ENCODE assay signal across 26 cellular contexts in genomic region chr1:34777519-34778321, GRCh38. TPM values are rescaled to one million over a fixed set of nuclear protein-coding genes. Genes with fewer than 3 reads are reported as not detected.
A peak's percentile ranks its signal among the peaks of the same experiment; 100 is the strongest.
DNase-seq lines count a peak whose midpoint lies in the region; ATAC-seq, FAIRE-seq and TF ChIP-seq lines count a peak whose summit lies in the region.
"Had no signal": no experiment of that assay in that cellular context is flagged by ENCODE, and none has a peak within 500 bp of the region (broad histone marks: within the 10 kb centered on the region; RNA-seq: fewer than 3 reads in every experiment).

No MANE protein-coding gene starts in this region.

- H3K79me2 ChIP-seq in HepG2 (ENCODE audit: insufficient read depth, low read length) = no peaks in the 10 kb centered on the region

- H3K4me1 ChIP-seq in HepG2 (ENCODE audit: insufficient read depth, low read length) = no peaks in the 10 kb centered on the region
- peaks cover 0 to 17% (median 4%) of the 10 kb centered on the region in 4 donors for H3K4me1 ChIP-seq in right lobe of liver
- H3K4me1 ChIP-seq in neuronal stem cell (ENCODE audit: control insufficient read depth in 2 of 2, insufficient read depth in 1 of 2, low read depth in 1 of 2, low read length in 2 of 2) = peaks cover 0 to 5% of the 10 kb centered on the region in 2 donors
- no peaks in the 10 kb centered on the region for H3K4me1 ChIP-seq in A673 (ENCODE audit: insufficient read depth, low read length, poor library complexity, severe bottlenecking)
- H3K4me1 ChIP-seq: BE2C had no signal

- no peaks in the 10 kb centered on the region for H4K20me1 ChIP-seq in HepG2 (ENCODE audit: insufficient read depth, low read length)

- no peak for DNase-seq in HepG2 (ENCODE audit: low spot score)
- DNase-seq in right lobe of liver = no peak
- DNase-seq in bronchial epithelial cell (ENCODE audit: low read depth) = no peak
- no peak for DNase-seq in neuronal stem cell (ENCODE audit: low spot score)
- no peak for DNase-seq in glomerular visceral epithelial cell (ENCODE audit: extremely low spot score)
- DNase-seq in activated T-cell treated with anti-CD3 and anti-CD28 coated beads for 4 hours = no peak
- no peak for DNase-seq in A673 (ENCODE audit: low spot score)
- DNase-seq: BE2C; CD4-positive, alpha-beta T cell; DMS153; GF-D8; Karpas-422; MG63; NCI-H1092; NCI-H1436 treated with DMSO at 0.1 percent for 48 hours; NCI-H2029; NCI-H2171; NCI-H526 had no signal

- no peak overlapping the region for H3K14ac ChIP-seq in neuronal stem cell (ENCODE audit: low read length)

- H3K27ac ChIP-seq in HepG2 (ENCODE audit: extremely low read length, insufficient read depth, low read length) (no peak overlapping the region), right lobe of liver (no peak overlapping the region), neuronal stem cell (replicated peaks; ENCODE audit: low read length) (no peak overlapping the region), A673 (ENCODE audit: low read depth, low read length, poor library complexity, severe bottlenecking) (no peak overlapping the region)
- H3K27ac ChIP-seq: HL-60, SJSA1 had no signal

- H2AFZ ChIP-seq in HepG2 (ENCODE audit: low read length) (no peak overlapping the region), neuronal stem cell (ENCODE audit: low read length) (no peak overlapping the region)

- BruUV-seq in HepG2 (replicated peaks; lab: Mats Ljungman, UMichigan) = no TSS peak
- no TSS peak for BruUV-seq in A673 (replicated peaks; lab: Mats Ljungman, UMichigan)

- H2BK15ac ChIP-seq in neuronal stem cell (ENCODE audit: low read length) = no peak overlapping the region

- no peak overlapping the region for H3K4me2 ChIP-seq in HepG2 (ENCODE audit: low read depth, low read length)
- no peak overlapping the region for H3K4me2 ChIP-seq in neuronal stem cell (ENCODE audit: insufficient read depth, low read length, poor library complexity, severe bottlenecking)

- H4K8ac ChIP-seq in neuronal stem cell (ENCODE audit: low read depth, low read length) = peak overlapping the region; percentile 54

- H3K4ac ChIP-seq in neuronal stem cell (ENCODE audit: low read length) = no peak overlapping the region

- H3K79me1 ChIP-seq in neuronal stem cell (ENCODE audit: low read depth, low read length) = no peaks in the 10 kb centered on the region

- CTCF ChIA-PET in HepG2 (lab: Yijun Ruan, JAX; ENCODE audit: low intra/inter-chr PET ratio, low total read pairs) = no interaction called here
- CTCF ChIA-PET in A673 (lab: Charles Lee) = no interaction called here

- no peak overlapping the region for H4K91ac ChIP-seq in neuronal stem cell (ENCODE audit: low read depth, low read length, poor library complexity)

- no peak for TF ChIP-seq EP300 in HepG2 (IDR thresholded peaks at IDR 0.05; ENCODE audit: low read depth in 2 of 2, low read length in 2 of 2)
- no peak for TF ChIP-seq EP300 in HepG2 (CRISPR knock-in tag; IDR thresholded peaks at IDR 0.05; ENCODE audit: borderline replicate concordance)

- TF ChIP-seq RAD21 in HepG2 (CRISPR knock-in tag; IDR thresholded peaks at IDR 0.05) = no peak

- no peak overlapping the region for H2BK12ac ChIP-seq in neuronal stem cell (ENCODE audit: low read length)

- no peak overlapping the region for H3K18ac ChIP-seq in neuronal stem cell (ENCODE audit: low read length)

- peak overlapping the region; percentile 5 for H3K23ac ChIP-seq in neuronal stem cell (ENCODE audit: low read depth, low read length, poor library complexity)

- H3K36me3 ChIP-seq in HepG2 (replicated peaks in 1 of 2; ENCODE audit: control insufficient read depth in 1 of 2, insufficient read depth in 2 of 2, low read length in 2 of 2) (no peaks in the 10 kb centered on the region), right lobe of liver (no peaks in the 10 kb centered on the region), bronchial epithelial cell (ENCODE audit: control insufficient read depth, insufficient read depth, low read length) (no peaks in the 10 kb centered on the region), neuronal stem cell (replicated peaks in 1 of 2; ENCODE audit: control insufficient read depth in 2 of 2, insufficient read depth in 2 of 2, low read length in 2 of 2) (no peaks in the 10 kb centered on the region), A673 (ENCODE audit: insufficient read depth, low read length, poor library complexity, severe bottlenecking) (no peaks in the 10 kb centered on the region)
- H3K36me3 ChIP-seq: BE2C, MG63, SJSA1 had no signal

- WGBS in HepG2 (ENCODE audit: low lambda C conversion rate) = 14% methylated on average over 10 of the region's 10 CpGs
- WGBS in right lobe of liver (ENCODE audit: insufficient coverage, low coverage, low lambda C conversion rate, missing lambda C conversion rate) = 50% methylated on average over 10 of the region's 10 CpGs
- WGBS in neuronal stem cell (ENCODE audit: extremely low coverage in 2 of 2, insufficient read length in 2 of 2, insufficient replicate concordance in 1 of 2), 2 donors = 100% methylated on average over 2 of the region's 10 CpGs; no CpG with 5 or more reads in 1 of the 2 donors

- TF ChIP-seq POLR2A in HepG2 (IDR thresholded peaks at IDR 0.05; ENCODE audit: insufficient read depth in 1 of 2, low read depth in 2 of 2, low read length in 2 of 2) (no peak), right lobe of liver (IDR thresholded peaks at IDR 0.05) (no peak)

- H3K9ac ChIP-seq in HepG2 (ENCODE audit: insufficient read depth, low read depth, low read length) (no peak overlapping the region), neuronal stem cell (ENCODE audit: low read depth, low read length, poor library complexity) (no peak overlapping the region)

- H3K9me3 ChIP-seq in HepG2 (ENCODE audit: low read length) (no peaks in the 10 kb centered on the region), right lobe of liver (no peaks in the 10 kb centered on the region), neuronal stem cell (replicated peaks in 1 of 2; ENCODE audit: control insufficient read depth in 2 of 2, insufficient read depth in 1 of 2, low read depth in 1 of 2, low read length in 2 of 2) (no peaks in the 10 kb centered on the region), A673 (ENCODE audit: low read depth, low read length, poor library complexity, severe bottlenecking) (no peaks in the 10 kb centered on the region)
- H3K9me3 ChIP-seq: BE2C, MG63, SJSA1 had no signal

- no peak overlapping the region for H2AK5ac ChIP-seq in neuronal stem cell (ENCODE audit: low read depth, low read length)

- POLR2A ChIA-PET in HepG2 (lab: Yijun Ruan, JAX) (no interaction called here), A673 (lab: Charles Lee; ENCODE audit: low non-redundant PET) (no interaction called here)

- ATAC-seq in HepG2 (no peak), right lobe of liver (no peak), GM18517 (IDR thresholded peaks at IDR 0.05; ENCODE audit: unreplicated experiment) (no peak)

- peaks cover 10 to 42% of the 10 kb centered on the region in 2 experiments; a peak in 4 of 5 replicates for H3K27me3 ChIP-seq in HepG2 (ENCODE audit: control insufficient read depth in 1 of 2, insufficient read depth in 2 of 2, low read length in 2 of 2)
- no peaks in the 10 kb centered on the region for H3K27me3 ChIP-seq in right lobe of liver
- no peaks in the 10 kb centered on the region for H3K27me3 ChIP-seq in bronchial epithelial cell (ENCODE audit: control insufficient read depth, insufficient read depth, low read length)
- peaks cover 11 to 79% (median 32%) of the 10 kb centered on the region in 3 experiments for H3K27me3 ChIP-seq in neuronal stem cell (ENCODE audit: control insufficient read depth in 3 of 3, insufficient read depth in 3 of 3, low read depth in 1 of 3, low read length in 3 of 3)
- H3K27me3 ChIP-seq in A673 (replicated peaks; ENCODE audit: insufficient read depth, low read depth, low read length, poor library complexity) = peaks cover 37% of the 10 kb centered on the region

- intact Hi-C loops in HepG2 (cut with micrococcal nuclease; ENCODE audit: unreplicated experiment) = no loop called here
- intact Hi-C loops in right lobe of liver (cut with DNase I) = no loop called here
- intact Hi-C loops in A673 (cut with micrococcal nuclease; ENCODE audit: unreplicated experiment) = no loop called here

- H3K4me3 ChIP-seq in HepG2 (replicated peaks in 1 of 3; ENCODE audit: insufficient read depth in 1 of 3, low read depth in 2 of 3, low read length in 3 of 3) (no peak overlapping the region), right lobe of liver (no peak overlapping the region), bronchial epithelial cell (ENCODE audit: low read depth, low read length) (no peak overlapping the region), neuronal stem cell (ENCODE audit: low read length in 2 of 2) (peak overlapping the region in 1 of 2 donors; percentile 43), A673 (ENCODE audit: low read depth, low read length, poor library complexity, severe bottlenecking) (no peak overlapping the region)
- H3K4me3 ChIP-seq: MG63, SJSA1 had no signal

- in situ Hi-C loops in HepG2 (cut with HindIII; ENCODE audit: extremely low pct_ligation_motif_present, low pct_unique_long_range_greater_than_20kb) = no loop called here

- no peak for TF ChIP-seq CTCF in HepG2 (CRISPR knock-in tag; IDR thresholded peaks at IDR 0.05)
- no peak for TF ChIP-seq CTCF in right lobe of liver (IDR thresholded peaks at IDR 0.05)
- no peak for TF ChIP-seq CTCF in bronchial epithelial cell (IDR thresholded peaks at IDR 0.05; ENCODE audit: insufficient read depth, low read length, severe bottlenecking)
- TF ChIP-seq CTCF in A673 (conservative IDR thresholded peaks at IDR 0.05; ENCODE audit: low read depth, low read length) = no peak

- H2BK5ac ChIP-seq in neuronal stem cell (ENCODE audit: low read length) = no peak overlapping the region

- H2BK120ac ChIP-seq in neuronal stem cell (ENCODE audit: low read depth, low read length) = no peak overlapping the region

- no peak for FAIRE-seq in HepG2 (lab: Jason Lieb, UNC)
- FAIRE-seq in bronchial epithelial cell (lab: Jason Lieb, UNC) = peak; percentile 95

RNA-seq across cellular contexts. Expression of gene GJB3, which starts 3.3 kb away (rescaled TPM):
- total RNA-seq in HepG2 (2016; rRNA removed; fragmentation: Illumina TruSeq; extraction: Trizol) (not detected in 2 replicates), right lobe of liver (1 to 10 TPM in 1 of 6 experiments, under 1 TPM in 5; 0.12 to 1.3 (median 0.23) TPM), bronchial epithelial cell (136 and 159 TPM in 2 replicates), A673 (2021) (not detected in 2 replicates)
- not detected in 2 replicates for total RNA-seq in HepG2 (2016; cell fraction: cytosol; rRNA removed; fragmentation: Illumina TruSeq; extraction: Trizol; ENCODE audit: low read depth)
- not detected in 2 replicates for total RNA-seq in HepG2 (2016; cell fraction: insoluble cytoplasmic fraction; rRNA removed; fragmentation: Illumina TruSeq; extraction: Trizol)
- not detected in 2 replicates for total RNA-seq in HepG2 (2016; cell fraction: membrane; rRNA removed; fragmentation: Illumina TruSeq; extraction: Trizol)
- total RNA-seq in HepG2 (2016; cell fraction: nucleus; rRNA removed; fragmentation: Illumina TruSeq; extraction: Trizol) = not detected in 2 replicates
- not detected in 2 replicates for polyA plus RNA-seq in HepG2 (2011; rRNA removed)
- not detected in 2 replicates for polyA plus RNA-seq in HepG2 (2011; cell fraction: cytosol; rRNA removed)
- polyA plus RNA-seq in HepG2 (2011; cell fraction: nucleus; rRNA removed) = not detected in 2 replicates
- polyA plus RNA-seq in HepG2 (2012) = not detected in 2 replicates
- polyA plus RNA-seq in HepG2 (2016; cell fraction: cytosol; fragmentation: Illumina TruSeq; extraction: Trizol; ENCODE audit: low read depth) = not detected in 2 replicates
- polyA plus RNA-seq in HepG2 (2016; cell fraction: insoluble cytoplasmic fraction; fragmentation: Illumina TruSeq; extraction: Trizol; ENCODE audit: low read depth) = not detected in 2 replicates
- not detected in 2 replicates for polyA plus RNA-seq in HepG2 (2016; cell fraction: membrane; fragmentation: Illumina TruSeq; extraction: Trizol; ENCODE audit: low read depth)
- not detected in 2 replicates for polyA plus RNA-seq in HepG2 (2016; cell fraction: nucleus; fragmentation: Illumina TruSeq; extraction: Trizol; ENCODE audit: insufficient read depth, low read depth)
- 32.8 TPM in 1 of 2 replicates, not detected in the other for polyA minus RNA-seq in HepG2 (2011; rRNA and poly(A)+ RNA removed; ENCODE audit: low replicate concordance)
- not detected in 2 replicates for polyA minus RNA-seq in HepG2 (2011; cell fraction: cytosol; rRNA and poly(A)+ RNA removed)
- polyA minus RNA-seq in HepG2 (2011; cell fraction: nucleus; rRNA and poly(A)+ RNA removed) = not detected in 2 replicates
- polyA plus RNA-seq in neuronal stem cell (2013, experiment 1 of 2) = not detected
- polyA plus RNA-seq in neuronal stem cell (2013, experiment 2 of 2) = not detected
- total RNA-seq: CD4-positive, alpha-beta T cell; Daoy; H4; HT1080; SJSA1 had no signal
- polyA plus RNA-seq: IgD-negative memory B cell had no signal

RNA-seq across cellular contexts. Expression of gene GJA4, which starts 15.1 kb away (rescaled TPM):
- not detected in 2 replicates for total RNA-seq in HepG2 (2016; rRNA removed; fragmentation: Illumina TruSeq; extraction: Trizol)
- not detected in 2 replicates for total RNA-seq in HepG2 (2016; cell fraction: cytosol; rRNA removed; fragmentation: Illumina TruSeq; extraction: Trizol; ENCODE audit: low read depth)
- not detected in 2 replicates for total RNA-seq in HepG2 (2016; cell fraction: insoluble cytoplasmic fraction; rRNA removed; fragmentation: Illumina TruSeq; extraction: Trizol)
- not detected in 2 replicates for total RNA-seq in HepG2 (2016; cell fraction: membrane; rRNA removed; fragmentation: Illumina TruSeq; extraction: Trizol)
- not detected in 2 replicates for total RNA-seq in HepG2 (2016; cell fraction: nucleus; rRNA removed; fragmentation: Illumina TruSeq; extraction: Trizol)
- not detected in 2 replicates for polyA plus RNA-seq in HepG2 (2011; rRNA removed)
- not detected in 2 replicates for polyA plus RNA-seq in HepG2 (2011; cell fraction: cytosol; rRNA removed)
- 0.12 TPM in 1 of 2 replicates, not detected in the other for polyA plus RNA-seq in HepG2 (2011; cell fraction: nucleus; rRNA removed)
- not detected in 2 replicates for polyA plus RNA-seq in HepG2 (2012)
- polyA plus RNA-seq in HepG2 (2016; cell fraction: cytosol; fragmentation: Illumina TruSeq; extraction: Trizol; ENCODE audit: low read depth) = not detected in 2 replicates
- polyA plus RNA-seq in HepG2 (2016; cell fraction: insoluble cytoplasmic fraction; fragmentation: Illumina TruSeq; extraction: Trizol; ENCODE audit: low read depth) = not detected in 2 replicates
- polyA plus RNA-seq in HepG2 (2016; cell fraction: membrane; fragmentation: Illumina TruSeq; extraction: Trizol; ENCODE audit: low read depth) = not detected in 2 replicates
- not detected in 2 replicates for polyA plus RNA-seq in HepG2 (2016; cell fraction: nucleus; fragmentation: Illumina TruSeq; extraction: Trizol; ENCODE audit: insufficient read depth, low read depth)
- 0.14 TPM in 1 of 2 replicates, not detected in the other for polyA minus RNA-seq in HepG2 (2011; rRNA and poly(A)+ RNA removed; ENCODE audit: low replicate concordance)
- not detected in 2 replicates for polyA minus RNA-seq in HepG2 (2011; cell fraction: cytosol; rRNA and poly(A)+ RNA removed)
- polyA minus RNA-seq in HepG2 (2011; cell fraction: nucleus; rRNA and poly(A)+ RNA removed) = not detected in 2 replicates
- total RNA-seq in right lobe of liver = 10 to 100 TPM in 2 of 6 experiments, 1 to 10 TPM in 4; 4.3 to 21.8 (median 7.6) TPM
- total RNA-seq in bronchial epithelial cell = not detected in 2 replicates
- polyA plus RNA-seq in neuronal stem cell (2013, experiment 1 of 2) = 0.01 TPM
- polyA plus RNA-seq in neuronal stem cell (2013, experiment 2 of 2) = not detected
- total RNA-seq in A673 (2021) = not detected in 2 replicates
- total RNA-seq: A172; CD4-positive, alpha-beta T cell; Daoy; H4; HT1080; SJSA1 had no signal
- polyA plus RNA-seq: IgD-negative memory B cell had no signal

RNA-seq across cellular contexts. Expression of gene GJB4, which starts 18.2 kb away (rescaled TPM):
- not detected in 2 replicates for total RNA-seq in HepG2 (2016; rRNA removed; fragmentation: Illumina TruSeq; extraction: Trizol)
- total RNA-seq in HepG2 (2016; cell fraction: cytosol; rRNA removed; fragmentation: Illumina TruSeq; extraction: Trizol; ENCODE audit: low read depth) = not detected in 2 replicates
- not detected in 2 replicates for total RNA-seq in HepG2 (2016; cell fraction: insoluble cytoplasmic fraction; rRNA removed; fragmentation: Illumina TruSeq; extraction: Trizol)
- total RNA-seq in HepG2 (2016; cell fraction: membrane; rRNA removed; fragmentation: Illumina TruSeq; extraction: Trizol) = not detected in 2 replicates
- total RNA-seq in HepG2 (2016; cell fraction: nucleus; rRNA removed; fragmentation: Illumina TruSeq; extraction: Trizol) = not detected in 2 replicates
- polyA plus RNA-seq in HepG2 (2011; rRNA removed) = not detected in 2 replicates
- not detected in 2 replicates for polyA plus RNA-seq in HepG2 (2011; cell fraction: cytosol; rRNA removed)
- not detected in 2 replicates for polyA plus RNA-seq in HepG2 (2011; cell fraction: nucleus; rRNA removed)
- polyA plus RNA-seq in HepG2 (2012) = not detected in 2 replicates
- polyA plus RNA-seq in HepG2 (2016; cell fraction: cytosol; fragmentation: Illumina TruSeq; extraction: Trizol; ENCODE audit: low read depth) = not detected in 2 replicates
- not detected in 2 replicates for polyA plus RNA-seq in HepG2 (2016; cell fraction: insoluble cytoplasmic fraction; fragmentation: Illumina TruSeq; extraction: Trizol; ENCODE audit: low read depth)
- polyA plus RNA-seq in HepG2 (2016; cell fraction: membrane; fragmentation: Illumina TruSeq; extraction: Trizol; ENCODE audit: low read depth) = not detected in 2 replicates
- not detected in 2 replicates for polyA plus RNA-seq in HepG2 (2016; cell fraction: nucleus; fragmentation: Illumina TruSeq; extraction: Trizol; ENCODE audit: insufficient read depth, low read depth)
- 0.14 TPM in 1 of 2 replicates, not detected in the other for polyA minus RNA-seq in HepG2 (2011; rRNA and poly(A)+ RNA removed; ENCODE audit: low replicate concordance)
- polyA minus RNA-seq in HepG2 (2011; cell fraction: cytosol; rRNA and poly(A)+ RNA removed) = not detected in 2 replicates
- not detected in 2 replicates for polyA minus RNA-seq in HepG2 (2011; cell fraction: nucleus; rRNA and poly(A)+ RNA removed)
- not detected for total RNA-seq in right lobe of liver
- total RNA-seq in bronchial epithelial cell = 8.2 and 17.3 TPM in 2 replicates
- polyA plus RNA-seq in neuronal stem cell (2013, experiment 1 of 2) = not detected
- not detected for polyA plus RNA-seq in neuronal stem cell (2013, experiment 2 of 2)
- not detected in 2 replicates for total RNA-seq in A673 (2021)
- total RNA-seq: A172; CD4-positive, alpha-beta T cell; H4; HT1080; SJSA1 had no signal
- polyA plus RNA-seq: IgD-negative memory B cell had no signal

RNA-seq across cellular contexts. Expression of gene GJB5, which starts 22.9 kb away (rescaled TPM):
- total RNA-seq in HepG2 (2016; rRNA removed; fragmentation: Illumina TruSeq; extraction: Trizol) (not detected in 2 replicates), right lobe of liver (not detected), bronchial epithelial cell (95.8 and 101 TPM in 2 replicates), A673 (2021) (not detected in 2 replicates)
- total RNA-seq in HepG2 (2016; cell fraction: cytosol; rRNA removed; fragmentation: Illumina TruSeq; extraction: Trizol; ENCODE audit: low read depth) = not detected in 2 replicates
- not detected in 2 replicates for total RNA-seq in HepG2 (2016; cell fraction: insoluble cytoplasmic fraction; rRNA removed; fragmentation: Illumina TruSeq; extraction: Trizol)
- not detected in 2 replicates for total RNA-seq in HepG2 (2016; cell fraction: membrane; rRNA removed; fragmentation: Illumina TruSeq; extraction: Trizol)
- not detected in 2 replicates for total RNA-seq in HepG2 (2016; cell fraction: nucleus; rRNA removed; fragmentation: Illumina TruSeq; extraction: Trizol)
- not detected in 2 replicates for polyA plus RNA-seq in HepG2 (2011; rRNA removed)
- not detected in 2 replicates for polyA plus RNA-seq in HepG2 (2011; cell fraction: cytosol; rRNA removed)
- not detected in 2 replicates for polyA plus RNA-seq in HepG2 (2011; cell fraction: nucleus; rRNA removed)
- not detected in 2 replicates for polyA plus RNA-seq in HepG2 (2012)
- not detected in 2 replicates for polyA plus RNA-seq in HepG2 (2016; cell fraction: cytosol; fragmentation: Illumina TruSeq; extraction: Trizol; ENCODE audit: low read depth)
- polyA plus RNA-seq in HepG2 (2016; cell fraction: insoluble cytoplasmic fraction; fragmentation: Illumina TruSeq; extraction: Trizol; ENCODE audit: low read depth) = not detected in 2 replicates
- not detected in 2 replicates for polyA plus RNA-seq in HepG2 (2016; cell fraction: membrane; fragmentation: Illumina TruSeq; extraction: Trizol; ENCODE audit: low read depth)
- polyA plus RNA-seq in HepG2 (2016; cell fraction: nucleus; fragmentation: Illumina TruSeq; extraction: Trizol; ENCODE audit: insufficient read depth, low read depth) = not detected in 2 replicates
- polyA minus RNA-seq in HepG2 (2011; rRNA and poly(A)+ RNA removed; ENCODE audit: low replicate concordance) = 16.6 TPM in 1 of 2 replicates, not detected in the other
- polyA minus RNA-seq in HepG2 (2011; cell fraction: cytosol; rRNA and poly(A)+ RNA removed) = not detected in 2 replicates
- not detected in 2 replicates for polyA minus RNA-seq in HepG2 (2011; cell fraction: nucleus; rRNA and poly(A)+ RNA removed)
- polyA plus RNA-seq in neuronal stem cell (2013, experiment 1 of 2) = 0.03 TPM
- 0.07 TPM for polyA plus RNA-seq in neuronal stem cell (2013, experiment 2 of 2)
- total RNA-seq: A172; CD4-positive, alpha-beta T cell; Daoy; H4; HT1080; SJSA1 had no signal
- polyA plus RNA-seq: IgD-negative memory B cell had no signal

Comparison
In these comparisons a context has a peak if more than half of its experiments do, and no peak if none do; other contexts are left out.
1. RNA of gene GJB3, which starts 3.3 kb away (total RNA-seq): 136 to 159 TPM in bronchial epithelial cell; 0.12 to 1.3 TPM in right lobe of liver, not detected in HepG2 and not detected in A673; every median in the first group is over 10 times any median in the second.